In the genomic region with DNA sequence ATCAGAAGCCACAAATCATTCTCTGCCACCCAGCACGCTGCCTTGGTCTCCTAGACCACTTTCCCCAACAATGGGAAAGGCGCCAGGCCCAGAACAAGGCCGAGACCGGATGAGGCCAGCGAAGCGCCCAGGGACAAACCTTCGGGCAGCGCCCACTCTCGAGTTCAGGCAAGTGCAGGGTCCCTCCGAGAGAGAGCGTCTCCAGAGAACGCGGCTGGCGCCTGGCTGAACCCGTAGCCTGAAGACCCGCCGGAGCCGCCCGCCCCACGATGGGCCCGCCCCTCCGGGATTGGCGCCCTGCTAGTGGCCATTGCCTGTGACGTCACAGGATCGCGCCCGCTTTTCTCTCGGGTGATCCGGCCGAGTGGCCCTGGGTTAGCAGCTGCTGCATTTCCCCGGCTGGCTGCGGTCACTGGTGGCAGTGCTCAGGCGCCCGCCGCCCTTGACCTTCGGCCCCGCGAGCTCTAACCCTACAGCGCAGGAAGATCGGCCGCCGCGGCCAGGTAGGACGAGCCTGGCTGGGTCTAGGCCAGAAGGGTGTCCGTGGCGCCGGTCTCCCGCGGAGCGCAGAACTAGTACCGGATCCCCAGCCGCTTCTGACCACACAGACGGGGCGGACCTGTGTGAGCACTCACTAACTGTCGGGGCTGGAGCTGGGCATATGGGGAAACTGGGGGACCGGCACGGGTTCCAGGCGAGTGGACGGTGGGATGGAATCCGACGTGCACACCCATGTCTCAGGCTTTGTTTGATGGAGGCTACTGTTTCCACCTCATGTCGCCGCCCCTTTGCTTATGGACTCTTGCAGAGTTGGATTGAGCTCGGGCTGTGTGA, we compare ENCODE assay signal across 1 cellular context.
A peak's percentile ranks its signal among the peaks of the same experiment; 100 is the strongest.
TF ChIP-seq lines count a peak whose summit lies in the region.

A gene with protein sequence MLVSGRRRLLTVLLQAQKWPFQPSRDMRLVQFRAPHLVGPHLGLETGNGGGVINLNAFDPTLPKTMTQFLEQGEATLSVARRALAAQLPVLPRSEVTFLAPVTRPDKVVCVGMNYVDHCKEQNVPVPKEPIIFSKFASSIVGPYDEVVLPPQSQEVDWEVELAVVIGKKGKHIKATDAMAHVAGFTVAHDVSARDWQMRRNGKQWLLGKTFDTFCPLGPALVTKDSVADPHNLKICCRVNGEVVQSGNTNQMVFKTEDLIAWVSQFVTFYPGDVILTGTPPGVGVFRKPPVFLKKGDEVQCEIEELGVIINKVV (plus strand): TSS at position 339 of the 834 bp plus-strand sequence. CDS start 2,851 bp downstream, outside the sequence.

TF ChIP-seq in HCT116, 20 proteins besides CTCF, POLR2A, EP300 and RAD21 (continued from another document):
- no peak for TF ChIP-seq ZBTB33 (IDR thresholded peaks at IDR 0.05; ENCODE audit: extremely low read depth, insufficient replicate concordance, low read length)
- no peak for TF ChIP-seq ATF3 (IDR thresholded peaks at IDR 0.05)
- no peak for TF ChIP-seq FOSL1 (IDR thresholded peaks at IDR 0.05; ENCODE audit: low read depth)
- TF ChIP-seq YY1 (IDR thresholded peaks at IDR 0.05; ENCODE audit: extremely low read depth, insufficient replicate concordance, low read depth, low read length), result peak; percentile 37
